17 cellular contexts compared by ENCODE assay signal in the genomic region with DNA sequence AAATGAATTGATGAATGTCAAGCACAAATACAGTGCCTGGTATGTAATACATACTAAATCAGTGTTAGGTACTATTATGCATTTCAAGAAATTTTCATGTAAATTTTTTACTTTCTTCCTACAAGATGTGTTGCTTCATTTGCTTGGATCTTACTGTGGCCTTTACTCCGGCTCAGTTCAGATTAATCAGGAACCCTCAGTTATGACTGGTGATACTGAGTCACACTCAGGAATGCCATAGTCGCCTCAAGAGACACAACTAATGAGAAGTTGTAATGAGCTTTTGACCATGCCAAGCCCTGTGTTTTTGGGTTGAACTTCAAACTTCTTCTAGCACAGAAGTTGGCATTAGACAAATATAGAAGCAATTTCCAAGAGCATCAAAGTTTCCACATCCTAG.
DNase-seq lines count a peak whose midpoint lies in the region; FAIRE-seq and TF ChIP-seq lines count a peak whose summit lies in the region.
"Had no signal": no experiment of that assay in that cellular context is flagged by ENCODE, and none has a peak within 500 bp of the region (broad histone marks: within the 10 kb centered on the region; RNA-seq: fewer than 3 reads in every experiment).

No MANE protein-coding gene starts in this region.

- no peak overlapping the region for H3K4me3 Mint-ChIP-seq in type B pancreatic cell
- H3K4me3 Mint-ChIP-seq: activated naive CD8-positive, alpha-beta T cell treated with anti-CD3 and anti-CD28 coated beads for 36 hours; CD8-positive, alpha-beta T cell had no signal

- H3K36me3 ChIP-seq in uterus: no peaks in the 10 kb centered on the region
- H3K36me3 ChIP-seq: gastrocnemius medialis had no signal

- intact Hi-C loops in uterus (cut with DNase I; ENCODE audit: low total_unique reads): no loop called here

- no peaks in the 10 kb centered on the region for H3K9me3 ChIP-seq in uterus
- H3K9me3 ChIP-seq: gastrocnemius medialis had no signal

- peak overlapping the region; percentile 63 to 72 for H3K27ac ChIP-seq in uterus
- H3K27ac ChIP-seq: gastrocnemius medialis had no signal

- TF ChIP-seq POLR2A in uterus (IDR thresholded peaks at IDR 0.05): no peak

- FAIRE-seq in HTR-8/SVneo (lab: Jason Lieb, UNC): peak; percentile 36
- FAIRE-seq: G401.6, GM18507 had no signal

- no peaks in the 10 kb centered on the region for H3K27me3 ChIP-seq in uterus
- H3K27me3 ChIP-seq: gastrocnemius medialis had no signal

- TF ChIP-seq CTCF in choroid plexus epithelial cell (conservative IDR thresholded peaks at IDR 0.05; ENCODE audit: low read depth, low read length) (no peak), uterus (IDR thresholded peaks at IDR 0.05) (no peak), type B pancreatic cell (conservative IDR thresholded peaks at IDR 0.05) (no peak)

- H3K4me1 ChIP-seq in uterus: no peaks in the 10 kb centered on the region

- H3K27ac Mint-ChIP-seq in type B pancreatic cell: no peak overlapping the region
- H3K27ac Mint-ChIP-seq: activated naive CD8-positive, alpha-beta T cell treated with anti-CD3 and anti-CD28 coated beads for 36 hours; CD8-positive, alpha-beta T cell had no signal

- no peak for DNase-seq in HTR-8/SVneo (ENCODE audit: insufficient read length, low spot score)
- peak; percentile 51 for DNase-seq in choroid plexus epithelial cell (ENCODE audit: low read depth)
- peak; percentile 73 for DNase-seq in kidney tubule cell (ENCODE audit: low spot score)
- DNase-seq in uterus: no peak
- no peak for DNase-seq in activated T-cell treated with anti-CD3 and anti-CD28 coated beads for 4 hours
- no peak for DNase-seq in KG1 (lab: John Stamatoyannopoulos, UW)
- no peak for DNase-seq in NCI-H69 (lab: John Stamatoyannopoulos, UW)
- no peak for DNase-seq in type B pancreatic cell (ENCODE audit: extremely low spot score, unreplicated experiment)
- DNase-seq: activated naive CD8-positive, alpha-beta T cell treated with anti-CD3 and anti-CD28 coated beads for 36 hours; CD8-positive, alpha-beta T cell; gastrocnemius medialis; islet precursor cell; NCI-H510A; stimulated activated CD4-positive, alpha-beta T cell treated with anti-CD3 and anti-CD28 coated beads, Interleukin-2, amount 100 ng/mL, for 48 hours; T-helper 2 cell had no signal

- H3K9me3 Mint-ChIP-seq in type B pancreatic cell: no peaks in the 10 kb centered on the region
- H3K9me3 Mint-ChIP-seq: activated naive CD8-positive, alpha-beta T cell treated with anti-CD3 and anti-CD28 coated beads for 36 hours had no signal

- H3K4me3 ChIP-seq in choroid plexus epithelial cell (ENCODE audit: low read depth, low read length): no peak overlapping the region
- no peak overlapping the region for H3K4me3 ChIP-seq in uterus
- H3K4me3 ChIP-seq: gastrocnemius medialis had no signal

- no peaks in the 10 kb centered on the region for H3K27me3 Mint-ChIP-seq in type B pancreatic cell
- H3K27me3 Mint-ChIP-seq: activated naive CD8-positive, alpha-beta T cell treated with anti-CD3 and anti-CD28 coated beads for 36 hours had no signal

- H3K4me1 Mint-ChIP-seq in type B pancreatic cell (ENCODE audit: unreplicated experiment): peaks cover 20% of the 10 kb centered on the region
- H3K4me1 Mint-ChIP-seq: activated naive CD8-positive, alpha-beta T cell treated with anti-CD3 and anti-CD28 coated beads for 36 hours had no signal

- peaks cover 23% of the 10 kb centered on the region for H3K36me3 Mint-ChIP-seq in type B pancreatic cell

Comparison
In these comparisons a context has a peak if more than half of its experiments do, and no peak if none do; other contexts are left out.
1. DNase-seq: peak in choroid plexus epithelial cell (single experiment) and kidney tubule cell (single experiment); none in HTR-8/SVneo (single experiment), uterus (0 of 2), activated T-cell treated with anti-CD3 and anti-CD28 coated beads for 4 hours (single experiment), KG1 (single experiment), NCI-H69 (single experiment) and type B pancreatic cell (single experiment).